ENCODE assay signal across 8 cellular contexts in genomic region chr12:91361864-91362263, GRCh38.
DNase-seq lines count a peak whose midpoint lies in the region; ATAC-seq and TF ChIP-seq lines count a peak whose summit lies in the region.

No MANE protein-coding gene starts in this region.

- H3K27me3 ChIP-seq in heart left ventricle: no peaks in the 10 kb centered on the region
- no peaks in the 10 kb centered on the region for H3K27me3 ChIP-seq in right cardiac atrium (ENCODE audit: control insufficient read depth, insufficient read depth)
- H3K27me3 ChIP-seq in adrenal gland: no peaks in the 10 kb centered on the region
- no peaks in the 10 kb centered on the region for H3K27me3 ChIP-seq in upper lobe of left lung
- no peaks in the 10 kb centered on the region for H3K27me3 ChIP-seq in MG63

- H3K36me3 ChIP-seq in heart left ventricle (no peaks in the 10 kb centered on the region), adrenal gland (replicated peaks in 1 of 2) (no peaks in the 10 kb centered on the region), upper lobe of left lung (no peaks in the 10 kb centered on the region), MG63 (no peaks in the 10 kb centered on the region)

- peaks cover 0 to 9% (median 0%) of the 10 kb centered on the region in 12 donors for H3K4me1 ChIP-seq in heart left ventricle
- no peaks in the 10 kb centered on the region for H3K4me1 ChIP-seq in right cardiac atrium (ENCODE audit: control insufficient read depth, insufficient read depth, low read length)
- no peaks in the 10 kb centered on the region for H3K4me1 ChIP-seq in adrenal gland (replicated peaks in 1 of 2)
- peaks cover 0 to 6% (median 0%) of the 10 kb centered on the region in 4 donors for H3K4me1 ChIP-seq in upper lobe of left lung

- TF ChIP-seq POLR2A in heart left ventricle (IDR thresholded peaks at IDR 0.05) (no peak), adrenal gland (IDR thresholded peaks at IDR 0.05) (no peak), upper lobe of left lung (IDR thresholded peaks at IDR 0.05) (no peak)

- WGBS in heart left ventricle, 4 donors: 31 to 38% (median 32%) methylated on average over 5 of the region's 5 CpGs
- 21% methylated on average over 5 of the region's 5 CpGs for WGBS in right cardiac atrium
- 12 to 24% (median 16%) methylated on average over 5 of the region's 5 CpGs for WGBS in adrenal gland, 4 donors
- WGBS in upper lobe of left lung, 2 donors: 24 to 30% methylated on average over 5 of the region's 5 CpGs

- TF ChIP-seq CTCF in heart left ventricle (IDR thresholded peaks at IDR 0.05) (peak; percentile 57 to 83 (median 74)), adrenal gland (IDR thresholded peaks at IDR 0.05) (peak; percentile 60 to 81 (median 71)), upper lobe of left lung (IDR thresholded peaks at IDR 0.05) (peak in 5 of 6 experiments; percentile 44 to 62 (median 59))

- no peak for TF ChIP-seq EP300 in upper lobe of left lung (IDR thresholded peaks at IDR 0.05)

- ATAC-seq in heart left ventricle (peak in 1 of 4 donors; percentile 59), right cardiac atrium (no peak), upper lobe of left lung (ENCODE audit: low FRiP score in 2 of 2) (peak in 1 of 2 donors; percentile 60), HG03097 (IDR thresholded peaks at IDR 0.05; ENCODE audit: low FRiP score, unreplicated experiment) (no peak)

- intact Hi-C loops in heart left ventricle (cut with DNase I): loop anchor here in 9 of 10 donors (1.0 to 10.0 kb wide), 6 partner anchors 1245 to 1290 kb away; no protein-coding TSS in a partner anchor
- intact Hi-C loops in right cardiac atrium (cut with DNase I): loop anchor here in 2 of 4 donors (5.0 kb wide), 1 partner anchor 1290 kb away; no protein-coding TSS in a partner anchor
- intact Hi-C loops in adrenal gland (cut with DNase I): no loop called here

- H3K9me3 ChIP-seq in heart left ventricle (no peaks in the 10 kb centered on the region), right cardiac atrium (ENCODE audit: control insufficient read depth, low read length) (no peaks in the 10 kb centered on the region), adrenal gland (replicated peaks in 1 of 3) (no peaks in the 10 kb centered on the region), upper lobe of left lung (no peaks in the 10 kb centered on the region), MG63 (no peaks in the 10 kb centered on the region)

- DNase-seq in heart left ventricle (no peak), right cardiac atrium (no peak), NCI-H128 (lab: John Stamatoyannopoulos, UW; ENCODE audit: unreplicated experiment) (peak; percentile 3), adrenal gland (no peak), iris pigment epithelial cell (ENCODE audit: low read depth) (peak; percentile 56), upper lobe of left lung (no peak), MG63 (no peak)

- no peak overlapping the region for H3K27ac ChIP-seq in heart left ventricle
- no peak overlapping the region for H3K27ac ChIP-seq in right cardiac atrium (ENCODE audit: low read length)
- no peak overlapping the region for H3K27ac ChIP-seq in adrenal gland
- no peak overlapping the region for H3K27ac ChIP-seq in upper lobe of left lung

- H3K4me3 ChIP-seq in heart left ventricle (peak overlapping the region in 1 of 12 donors; percentile 12), right cardiac atrium (ENCODE audit: low read length) (no peak overlapping the region), adrenal gland (peak overlapping the region in 1 of 4 donors; percentile 30), upper lobe of left lung (no peak overlapping the region), MG63 (no peak overlapping the region)

Comparison
In these comparisons a context has a peak if more than half of its experiments do, and no peak if none do; other contexts are left out.
1. DNase-seq: peak in NCI-H128 (single experiment) and iris pigment epithelial cell (single experiment); none in heart left ventricle (0 of 5), right cardiac atrium (0 of 3), adrenal gland (0 of 7), upper lobe of left lung (0 of 2) and MG63 (single experiment).
2. intact Hi-C loops: an anchor here in heart left ventricle (1.0 to 10.0 kb wide); none called in adrenal gland.
3. Peak in every context shown above with its lines, with median percentiles within 50 percentile points of each other: CTCF ChIP-seq.